In the genomic region with DNA sequence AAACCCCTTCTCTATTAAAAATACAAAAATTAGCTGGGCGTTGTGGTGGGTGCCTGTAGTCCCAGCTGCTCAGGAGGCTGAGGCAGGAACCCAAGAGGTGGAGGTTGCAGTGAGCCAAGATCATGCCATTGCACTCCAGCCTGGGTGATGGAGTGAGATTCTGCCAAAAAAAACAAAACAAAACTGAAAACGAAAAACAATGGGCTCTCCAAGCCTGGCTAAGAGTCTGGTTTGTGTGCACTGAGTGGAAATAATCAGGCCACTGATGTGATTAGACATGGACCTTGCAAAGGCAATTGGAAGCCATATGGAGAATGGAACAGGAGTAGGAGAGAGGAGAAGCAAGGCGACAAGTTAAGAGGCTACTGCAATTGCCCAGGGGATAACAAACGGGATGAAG, we compare ENCODE assay signal across 1 cellular context.
TF ChIP-seq lines count a peak whose summit lies in the region.

No MANE protein-coding gene starts in this region.

TF ChIP-seq in SK-N-SH treated with all-trans-retinoic acid at 6 μM for 48 hours, 23 proteins besides CTCF, POLR2A, EP300 and RAD21:
- TF ChIP-seq, protein P1, sequence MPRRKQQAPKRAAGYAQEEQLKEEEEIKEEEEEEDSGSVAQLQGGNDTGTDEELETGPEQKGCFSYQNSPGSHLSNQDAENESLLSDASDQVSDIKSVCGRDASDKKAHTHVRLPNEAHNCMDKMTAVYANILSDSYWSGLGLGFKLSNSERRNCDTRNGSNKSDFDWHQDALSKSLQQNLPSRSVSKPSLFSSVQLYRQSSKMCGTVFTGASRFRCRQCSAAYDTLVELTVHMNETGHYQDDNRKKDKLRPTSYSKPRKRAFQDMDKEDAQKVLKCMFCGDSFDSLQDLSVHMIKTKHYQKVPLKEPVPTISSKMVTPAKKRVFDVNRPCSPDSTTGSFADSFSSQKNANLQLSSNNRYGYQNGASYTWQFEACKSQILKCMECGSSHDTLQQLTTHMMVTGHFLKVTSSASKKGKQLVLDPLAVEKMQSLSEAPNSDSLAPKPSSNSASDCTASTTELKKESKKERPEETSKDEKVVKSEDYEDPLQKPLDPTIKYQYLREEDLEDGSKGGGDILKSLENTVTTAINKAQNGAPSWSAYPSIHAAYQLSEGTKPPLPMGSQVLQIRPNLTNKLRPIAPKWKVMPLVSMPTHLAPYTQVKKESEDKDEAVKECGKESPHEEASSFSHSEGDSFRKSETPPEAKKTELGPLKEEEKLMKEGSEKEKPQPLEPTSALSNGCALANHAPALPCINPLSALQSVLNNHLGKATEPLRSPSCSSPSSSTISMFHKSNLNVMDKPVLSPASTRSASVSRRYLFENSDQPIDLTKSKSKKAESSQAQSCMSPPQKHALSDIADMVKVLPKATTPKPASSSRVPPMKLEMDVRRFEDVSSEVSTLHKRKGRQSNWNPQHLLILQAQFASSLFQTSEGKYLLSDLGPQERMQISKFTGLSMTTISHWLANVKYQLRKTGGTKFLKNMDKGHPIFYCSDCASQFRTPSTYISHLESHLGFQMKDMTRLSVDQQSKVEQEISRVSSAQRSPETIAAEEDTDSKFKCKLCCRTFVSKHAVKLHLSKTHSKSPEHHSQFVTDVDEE (CRISPR knock-in tag; IDR thresholded peaks at IDR 0.05) = no peak
- TF ChIP-seq, protein P2, sequence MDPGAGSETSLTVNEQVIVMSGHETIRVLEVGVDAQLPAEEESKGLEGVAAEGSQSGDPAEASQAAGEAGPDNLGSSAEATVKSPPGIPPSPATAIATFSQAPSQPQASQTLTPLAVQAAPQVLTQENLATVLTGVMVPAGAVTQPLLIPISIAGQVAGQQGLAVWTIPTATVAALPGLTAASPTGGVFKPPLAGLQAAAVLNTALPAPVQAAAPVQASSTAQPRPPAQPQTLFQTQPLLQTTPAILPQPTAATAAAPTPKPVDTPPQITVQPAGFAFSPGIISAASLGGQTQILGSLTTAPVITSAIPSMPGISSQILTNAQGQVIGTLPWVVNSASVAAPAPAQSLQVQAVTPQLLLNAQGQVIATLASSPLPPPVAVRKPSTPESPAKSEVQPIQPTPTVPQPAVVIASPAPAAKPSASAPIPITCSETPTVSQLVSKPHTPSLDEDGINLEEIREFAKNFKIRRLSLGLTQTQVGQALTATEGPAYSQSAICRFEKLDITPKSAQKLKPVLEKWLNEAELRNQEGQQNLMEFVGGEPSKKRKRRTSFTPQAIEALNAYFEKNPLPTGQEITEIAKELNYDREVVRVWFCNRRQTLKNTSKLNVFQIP (CRISPR knock-in tag; IDR thresholded peaks at IDR 0.05; ENCODE audit: borderline replicate concordance, low read depth) = no peak
- TF ChIP-seq ESRRG (CRISPR knock-in tag; IDR thresholded peaks at IDR 0.05) (no peak), ZFP3 (CRISPR knock-in tag; IDR thresholded peaks at IDR 0.05) (no peak), ZNF565 (CRISPR knock-in tag; conservative IDR thresholded peaks at IDR 0.05; ENCODE audit: low read depth) (no peak)
